ENCODE assay signal across 9 cellular contexts in the genomic region with DNA sequence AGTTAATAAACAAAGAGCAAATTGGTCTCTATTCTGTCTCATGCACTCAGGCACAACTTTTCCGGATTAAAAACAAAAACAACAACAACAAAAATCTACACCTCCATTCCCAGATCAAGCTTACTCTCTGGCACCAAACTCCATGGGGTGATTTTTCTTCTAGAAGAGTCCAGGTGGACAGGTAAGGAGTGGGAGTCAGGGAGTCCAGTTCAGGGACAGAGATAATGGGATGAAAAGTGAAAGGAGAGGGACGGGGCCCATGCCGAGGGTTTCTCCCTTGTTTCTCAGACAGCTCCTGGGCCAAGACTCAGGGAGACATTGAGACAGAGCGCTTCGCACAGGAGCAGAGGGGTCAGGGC. TPM values are rescaled to one million over a fixed set of nuclear protein-coding genes. Genes with fewer than 3 reads are reported as not detected.
A peak's percentile ranks its signal among the peaks of the same experiment; 100 is the strongest.
DNase-seq lines count a peak whose midpoint lies in the region; ATAC-seq and TF ChIP-seq lines count a peak whose summit lies in the region.
"Had no signal": no experiment of that assay in that cellular context is flagged by ENCODE, and none has a peak within 500 bp of the region (broad histone marks: within the 10 kb centered on the region; RNA-seq: fewer than 3 reads in every experiment).

No MANE protein-coding gene starts in this region.

- H3K27ac ChIP-seq in angular gyrus (ENCODE audit: low read depth, low read length) (peak overlapping the region; percentile 44), thoracic aorta (peak overlapping the region; percentile 85 to 92)
- H3K27ac ChIP-seq: 22Rv1 had no signal

- no peaks in the 10 kb centered on the region for H3K9me3 ChIP-seq in thoracic aorta

- H3K36me3 ChIP-seq in thoracic aorta: no peaks in the 10 kb centered on the region

- peaks cover 0 to 15% of the 10 kb centered on the region in 2 donors for H3K4me1 ChIP-seq in thoracic aorta (ENCODE audit: control insufficient read depth in 1 of 2, low read depth in 2 of 2)

- H3K27me3 ChIP-seq in thoracic aorta (replicated peaks; ENCODE audit: insufficient read depth): no peaks in the 10 kb centered on the region

- ATAC-seq in left lobe of liver (peak; percentile 63), thoracic aorta (ENCODE audit: insufficient number of reproducible peaks, low FRiP score, low read depth) (no peak), GM19324 (IDR thresholded peaks at IDR 0.05; ENCODE audit: low FRiP score, unreplicated experiment) (no peak)

- TF ChIP-seq CTCF in thoracic aorta (IDR thresholded peaks at IDR 0.05): no peak

- peak; percentile 31 for DNase-seq in DMS79 treated with DMSO at 0.1 percent for 48 hours (lab: John Stamatoyannopoulos, UW)
- no peak for DNase-seq in DMS79 (lab: John Stamatoyannopoulos, UW)
- DNase-seq in left lobe of liver (ENCODE audit: low spot score): no peak
- DNase-seq in thoracic aorta (ENCODE audit: low spot score): no peak
- no peak for DNase-seq in SIG-M5 treated with dmso at 0.1 percent for 504 hours (lab: John Stamatoyannopoulos, UW; ENCODE audit: unreplicated experiment)
- no peak for DNase-seq in activated CD4-positive, alpha-beta T cell treated with anti-CD3 and anti-CD28 coated beads for 48 hours

- H3K4me3 ChIP-seq in thoracic aorta: peak overlapping the region; percentile 81

RNA-seq across cellular contexts. Expression of a gene that starts 0.4 kb away (rescaled TPM):
- total RNA-seq in left lobe of liver: 125 TPM
- total RNA-seq in thoracic aorta: 100 to 1,000 TPM; 525 to 870 TPM
